ENCODE assay signal across 10 cellular contexts in genomic region chr14:24591004-24591403, GRCh38. TPM values are rescaled to one million over a fixed set of nuclear protein-coding genes. Genes with fewer than 3 reads are reported as not detected.
"Had no signal": no experiment of that assay in that cellular context is flagged by ENCODE, and none has a peak within 500 bp of the region (broad histone marks: within the 10 kb centered on the region; RNA-seq: fewer than 3 reads in every experiment).

No MANE protein-coding gene starts in this region.

RNA-seq across cellular contexts. Expression of gene CTSG, which starts 15.0 kb away (rescaled TPM):
- total RNA-seq: activated B cell treated with CpG ODN at 0.5 μM for 24 hours; activated CD4-positive, alpha-beta memory T cell treated with anti-CD3 and anti-CD28 coated beads for 36 hours; activated CD4-positive, alpha-beta T cell treated with anti-CD3 and anti-CD28 coated beads, Interleukin-2, amount 10 ng/mL, durations not matched to agents 24 days and 14 days; activated CD4-positive, alpha-beta T cell treated with anti-CD3 and anti-CD28 coated beads, Interleukin-2, amount 10 ng/mL, durations not matched to agents 7 days and 5 days; activated CD8-positive, alpha-beta memory T cell treated with anti-CD3 and anti-CD28 coated beads for 36 hours; activated CD8-positive, alpha-beta memory T cell treated with anti-CD3 and anti-CD28 coated beads, Interleukin-2, amount 10 ng/mL, durations not matched to agents 7 days and 5 days; activated CD8-positive, alpha-beta T cell treated with anti-CD3 and anti-CD28 coated beads for 36 hours; T-helper 1 cell treated with Interleukin-12 subunit alpha and Interleukin-12 subunit beta and Interleukin-4 antibody, amounts not matched to agents 30 ng/mL and 1 ng/mL, for 36 hours; T-helper 17 cell; WTC11 had no signal

RNA-seq across cellular contexts. Expression of gene GZMH, which starts 18.5 kb away (rescaled TPM):
- total RNA-seq: WTC11 had no signal
